Comparison of ENCODE assay signal across 8 cellular contexts in genomic region chr10:15860692-15861201, GRCh38. TPM values are rescaled to one million over a fixed set of nuclear protein-coding genes. Genes with fewer than 3 reads are reported as not detected.
DNase-seq lines count a peak whose midpoint lies in the region; ATAC-seq and TF ChIP-seq lines count a peak whose summit lies in the region.

No MANE protein-coding gene starts in this region.

- peaks cover 16% of the 10 kb centered on the region for H3K36me3 Mint-ChIP-seq in T-helper 2 cell treated with Interferon-gamma antibody and Interleukin-4, amounts not matched to agents 5 μg/mL and 100 μg/mL, for 36 hours (ENCODE audit: low read depth)
- H3K36me3 Mint-ChIP-seq in activated naive CD8-positive, alpha-beta T cell treated with anti-CD3 and anti-CD28 coated beads, Interleukin-2, amount 50 U/mL, for 24 hours (ENCODE audit: low read depth) = peaks cover 8% of the 10 kb centered on the region

- peaks cover 28% of the 10 kb centered on the region for H3K27me3 Mint-ChIP-seq in T-helper 2 cell treated with Interferon-gamma antibody and Interleukin-4, amounts not matched to agents 5 μg/mL and 100 μg/mL, for 36 hours (ENCODE audit: low read depth)
- peaks cover 14% of the 10 kb centered on the region for H3K27me3 Mint-ChIP-seq in activated naive CD8-positive, alpha-beta T cell treated with anti-CD3 and anti-CD28 coated beads, Interleukin-2, amount 50 U/mL, for 24 hours

- peak overlapping the region; percentile 91 for H3K27ac Mint-ChIP-seq in T-helper 2 cell treated with Interferon-gamma antibody and Interleukin-4, amounts not matched to agents 5 μg/mL and 100 μg/mL, for 36 hours
- H3K27ac Mint-ChIP-seq in activated naive CD8-positive, alpha-beta T cell treated with anti-CD3 and anti-CD28 coated beads, Interleukin-2, amount 50 U/mL, for 24 hours = peak overlapping the region; percentile 94

- no peaks in the 10 kb centered on the region for H3K36me3 ChIP-seq in kidney epithelial cell (ENCODE audit: control insufficient read depth, insufficient read depth, low read length)
- H3K36me3 ChIP-seq in testis (ENCODE audit: low read depth, missing control alignments) = no peaks in the 10 kb centered on the region

- TF ChIP-seq POLR2A in testis (IDR thresholded peaks at IDR 0.05) = no peak

- DNase-seq in T-helper 2 cell treated with Interferon-gamma antibody and Interleukin-4, amounts not matched to agents 5 μg/mL and 100 μg/mL, for 36 hours (ENCODE audit: low spot score) = no peak
- DNase-seq in T-helper 2 cell = no peak
- no peak for DNase-seq in activated naive CD8-positive, alpha-beta T cell treated with anti-CD3 and anti-CD28 coated beads, Interleukin-2, amount 50 U/mL, for 24 hours
- DNase-seq in kidney epithelial cell (ENCODE audit: low read depth) = no peak
- no peak for DNase-seq in testis
- DNase-seq in NCI-H146 (lab: John Stamatoyannopoulos, UW) = no peak
- no peak for DNase-seq in cerebellar cortex (ENCODE audit: low spot score)

- intact Hi-C loops in testis (cut with DNase I; ENCODE audit: low total_unique reads) = no loop called here

- H3K9me3 Mint-ChIP-seq in T-helper 2 cell treated with Interferon-gamma antibody and Interleukin-4, amounts not matched to agents 5 μg/mL and 100 μg/mL, for 36 hours = peaks cover 4% of the 10 kb centered on the region
- H3K9me3 Mint-ChIP-seq in activated naive CD8-positive, alpha-beta T cell treated with anti-CD3 and anti-CD28 coated beads, Interleukin-2, amount 50 U/mL, for 24 hours = peaks cover 6% of the 10 kb centered on the region

- H3K27me3 ChIP-seq in kidney epithelial cell (ENCODE audit: control insufficient read depth, insufficient read depth, low read length) (no peaks in the 10 kb centered on the region), testis (no peaks in the 10 kb centered on the region)

- peak overlapping the region; percentile 100 for H3K4me3 Mint-ChIP-seq in T-helper 2 cell treated with Interferon-gamma antibody and Interleukin-4, amounts not matched to agents 5 μg/mL and 100 μg/mL, for 36 hours
- H3K4me3 Mint-ChIP-seq in activated naive CD8-positive, alpha-beta T cell treated with anti-CD3 and anti-CD28 coated beads, Interleukin-2, amount 50 U/mL, for 24 hours = peak overlapping the region; percentile 91

- H3K4me3 ChIP-seq in kidney epithelial cell (ENCODE audit: low read depth, low read length) (peak overlapping the region; percentile 94), testis (peak overlapping the region; percentile 71 to 97)

- WGBS in testis, 2 donors = 28 to 33% methylated on average over 8 of the region's 8 CpGs

- peaks cover 14% of the 10 kb centered on the region for H3K4me1 ChIP-seq in testis

- peak overlapping the region; percentile 48 to 68 for H3K27ac ChIP-seq in testis

- H3K4me1 Mint-ChIP-seq in T-helper 2 cell treated with Interferon-gamma antibody and Interleukin-4, amounts not matched to agents 5 μg/mL and 100 μg/mL, for 36 hours (ENCODE audit: low read depth) = peaks cover 26% of the 10 kb centered on the region
- H3K4me1 Mint-ChIP-seq in activated naive CD8-positive, alpha-beta T cell treated with anti-CD3 and anti-CD28 coated beads, Interleukin-2, amount 50 U/mL, for 24 hours = peaks cover 35% of the 10 kb centered on the region

- TF ChIP-seq CTCF in kidney epithelial cell (IDR thresholded peaks at IDR 0.05; ENCODE audit: insufficient read depth, low read length, poor library complexity, severe bottlenecking) = no peak
- no peak for TF ChIP-seq CTCF in testis (IDR thresholded peaks at IDR 0.05)

- no peaks in the 10 kb centered on the region for H3K9me3 ChIP-seq in testis

- no peak for ATAC-seq in activated naive CD8-positive, alpha-beta T cell treated with anti-CD3 and anti-CD28 coated beads, Interleukin-2, amount 50 U/mL, for 24 hours
- no peak for ATAC-seq in HG03439 (IDR thresholded peaks at IDR 0.05; ENCODE audit: unreplicated experiment)

RNA-seq across cellular contexts. Expression of gene MINDY3, which starts 0.4 kb away (rescaled TPM):
- total RNA-seq in kidney epithelial cell = 19.4 and 22.2 TPM in 2 replicates
- total RNA-seq in testis = 10 to 100 TPM; 39.6 to 39.8 TPM
- polyA plus RNA-seq in testis (ENCODE audit: insufficient read depth, low read depth, low replicate concordance) = 33.9 TPM
